In genomic region chr2:238010572-238010971, GRCh38 we compare ENCODE assay signal across 18 cellular contexts.
"Had no signal": no experiment of that assay in that cellular context is flagged by ENCODE, and none has a peak within 500 bp of the region (broad histone marks: within the 10 kb centered on the region; RNA-seq: fewer than 3 reads in every experiment).

No MANE protein-coding gene starts in this region.

- H3K4me3 Mint-ChIP-seq: activated CD8-positive, alpha-beta memory T cell treated with anti-CD3 and anti-CD28 coated beads, Interleukin-2, amount 10 ng/mL, durations not matched to agents 7 days and 5 days; brain; central memory CD8-positive, alpha-beta T cell; naive B cell; stimulated activated naive CD8-positive, alpha-beta T cell treated with anti-CD3 and anti-CD28 coated beads, Interleukin-15, amount 100 ng/mL, for 72 hours had no signal

- ATAC-seq: activated CD4-positive, CD25-positive, alpha-beta regulatory T cell treated with anti-CD3 and anti-CD28 coated beads, Interleukin-2, amount 50 U/mL, for 24 hours; activated CD8-positive, alpha-beta memory T cell treated with anti-CD3 and anti-CD28 coated beads, Interleukin-2, amount 10 ng/mL, durations not matched to agents 7 days and 5 days; mucosa of descending colon; stimulated activated naive CD8-positive, alpha-beta T cell treated with anti-CD3 and anti-CD28 coated beads, Interleukin-15, amount 100 ng/mL, for 72 hours had no signal

- H3K27ac Mint-ChIP-seq: activated CD8-positive, alpha-beta memory T cell treated with anti-CD3 and anti-CD28 coated beads, Interleukin-2, amount 10 ng/mL, durations not matched to agents 7 days and 5 days; brain had no signal

- H3K36me3 ChIP-seq: colonic mucosa, suprapubic skin had no signal

- H3K9me3 Mint-ChIP-seq: brain; central memory CD8-positive, alpha-beta T cell; naive B cell; stimulated activated naive CD8-positive, alpha-beta T cell treated with anti-CD3 and anti-CD28 coated beads, Interleukin-15, amount 100 ng/mL, for 72 hours had no signal

- H3K4me3 ChIP-seq: colonic mucosa, mucosa of descending colon, spleen, suprapubic skin had no signal

- H3K27me3 Mint-ChIP-seq: activated CD8-positive, alpha-beta memory T cell treated with anti-CD3 and anti-CD28 coated beads, Interleukin-2, amount 10 ng/mL, durations not matched to agents 7 days and 5 days; brain; central memory CD8-positive, alpha-beta T cell; naive B cell; stimulated activated naive CD8-positive, alpha-beta T cell treated with anti-CD3 and anti-CD28 coated beads, Interleukin-15, amount 100 ng/mL, for 72 hours had no signal

- DNase-seq: activated CD4-positive, alpha-beta T cell treated with anti-CD3 and anti-CD28 coated beads, Interleukin-2, amount 50 U/mL, for 4 hours; activated CD8-positive, alpha-beta memory T cell treated with anti-CD3 and anti-CD28 coated beads, Interleukin-2, amount 10 ng/mL, durations not matched to agents 7 days and 5 days; activated effector memory CD4-positive, alpha-beta T cell treated with anti-CD3 and anti-CD28 coated beads, Interleukin-2, amount 50 U/mL, for 16 hours; anterior cingulate cortex; colonic mucosa; foreskin melanocyte; mesenchymal stem cell; mucosa of descending colon; naive B cell; SIG-M5; spleen; stimulated activated naive CD8-positive, alpha-beta T cell treated with anti-CD3 and anti-CD28 coated beads, Interleukin-15, amount 100 ng/mL, for 72 hours; T1000; trophoblast cell had no signal

- H3K27me3 ChIP-seq: colonic mucosa, spleen, suprapubic skin had no signal
